ENCODE assay signal across 1 cellular context in genomic region chr9:94110821-94111252, GRCh38.
TF ChIP-seq lines count a peak whose summit lies in the region.

No MANE protein-coding gene starts in this region.

TF ChIP-seq in K562, 482 proteins besides CTCF, POLR2A, EP300 and RAD21 (continued from another document and continues in another):
- TF ChIP-seq MBD2 (IDR thresholded peaks at IDR 0.05; ENCODE audit: borderline replicate concordance, low read depth) (0 out of 2 replicates have a peak, but pooled peaks have one; percentile 36), NCOR1 (IDR thresholded peaks at IDR 0.05) (peak; percentile 92), DPF2 (IDR thresholded peaks at IDR 0.05) (peak; percentile 92), HDAC1 (IDR thresholded peaks at IDR 0.05) (peak in 1 of 2 experiments; percentile 61; a peak in 3 of 4 replicates), KLF16 (IDR thresholded peaks at IDR 0.05) (peak; percentile 84; the same call in 1 of the 2 replicates), ID3 (CRISPR knock-in tag; IDR thresholded peaks at IDR 0.05) (no peak), ID3 (tag; IDR thresholded peaks at IDR 0.05) (peak; percentile 32; the same call in 1 of the 2 replicates), MNT (conservative IDR thresholded peaks at IDR 0.05) (peak; percentile 36 to 61; a peak in 3 of 4 replicates), SMARCC2 (IDR thresholded peaks at IDR 0.05; ENCODE audit: low read depth) (peak; percentile 58; the same call in 1 of the 2 replicates), RBBP5 (IDR thresholded peaks at IDR 0.05; ENCODE audit: borderline replicate concordance, insufficient read depth, low read length, poor library complexity, severe bottlenecking) (peak; percentile 40), TEAD1 (CRISPR knock-in tag; IDR thresholded peaks at IDR 0.05) (peak in 1 of 2 experiments; percentile 57; a peak in 1 of 4 replicates), CC2D1A (IDR thresholded peaks at IDR 0.05) (peak; percentile 53; the same call in 1 of the 2 replicates), STAT5A (IDR thresholded peaks at IDR 0.05; ENCODE audit: borderline replicate concordance, low read length) (peak; percentile 98), RBM25 (IDR thresholded peaks at IDR 0.05; ENCODE audit: low read depth, low read length, severe bottlenecking) (no peak), TBL1XR1 (IDR thresholded peaks at IDR 0.05; ENCODE audit: low read length in 2 of 2) (peak in 1 of 2 experiments; percentile 89; a peak in 2 of 4 replicates), ZC3H8 (IDR thresholded peaks at IDR 0.05) (no peak), CCNT2 (IDR thresholded peaks at IDR 0.05; ENCODE audit: borderline replicate concordance, extremely low read depth, insufficient read length, low read depth, low read length) (peak; percentile 65), BRCA1 (IDR thresholded peaks at IDR 0.05) (no peak), BRCA1 (CRISPR knock-in tag; IDR thresholded peaks at IDR 0.05) (no peak), ZBTB2 (IDR thresholded peaks at IDR 0.05) (no peak), ATF7 (IDR thresholded peaks at IDR 0.05) (peak; percentile 54; the same call in 1 of the 2 replicates), ELF4 (CRISPR knock-in tag; IDR thresholded peaks at IDR 0.05) (no peak), CEBPB (tag; IDR thresholded peaks at IDR 0.05) (peak; percentile 80), RBFOX2 (IDR thresholded peaks at IDR 0.05; ENCODE audit: low read depth, low read length) (no peak), ARID3A (IDR thresholded peaks at IDR 0.05; ENCODE audit: borderline replicate concordance, low read depth, low read length) (peak; percentile 93; the same call in 1 of the 2 replicates), HOMEZ (CRISPR knock-in tag; IDR thresholded peaks at IDR 0.05) (no peak), MAFK (IDR thresholded peaks at IDR 0.05; ENCODE audit: low read length) (peak; percentile 22; the same call in 1 of the 2 replicates), ZBTB12 (CRISPR knock-in tag; IDR thresholded peaks at IDR 0.05) (no peak), PML (IDR thresholded peaks at IDR 0.05; ENCODE audit: low read length) (peak; percentile 86; the same call in 1 of the 2 replicates), ZNF395 (CRISPR knock-in tag; IDR thresholded peaks at IDR 0.05) (no peak), MEIS2 (IDR thresholded peaks at IDR 0.05; ENCODE audit: partially characterized antibody) (peak; percentile 97), IRF9 (tag; IDR thresholded peaks at IDR 0.05) (no peak), CXXC5 (CRISPR knock-in tag; IDR thresholded peaks at IDR 0.05) (peak; percentile 47), TAF9B (IDR thresholded peaks at IDR 0.05; ENCODE audit: partially characterized antibody) (peak; percentile 60), MED1 (CRISPR knock-in tag; IDR thresholded peaks at IDR 0.05; ENCODE audit: borderline replicate concordance) (no peak), MEF2A (IDR thresholded peaks at IDR 0.05; ENCODE audit: control insufficient read depth, low read depth, low read length) (peak; percentile 88; the same call in 1 of the 2 replicates), MAFF (IDR thresholded peaks at IDR 0.05; ENCODE audit: low read length) (peak; percentile 50), RHOXF2B (CRISPR knock-in tag; conservative IDR thresholded peaks at IDR 0.05) (no peak), JUND (IDR thresholded peaks at IDR 0.05; ENCODE audit: borderline replicate concordance, low read depth, low read length) (peak; percentile 56), JUND (tag; IDR thresholded peaks at IDR 0.05; ENCODE audit: borderline replicate concordance, low read depth, low read length) (peak; percentile 67; the same call in 1 of the 3 replicates), ARID1B (IDR thresholded peaks at IDR 0.05) (peak; percentile 95), ZNF592 (IDR thresholded peaks at IDR 0.05) (peak; percentile 60; the same call in 1 of the 2 replicates), SMARCA4 (IDR thresholded peaks at IDR 0.05) (peak; percentile 93), HDAC3 (IDR thresholded peaks at IDR 0.05; ENCODE audit: borderline replicate concordance, partially characterized antibody) (peak; percentile 90), POLR2B (IDR thresholded peaks at IDR 0.05; ENCODE audit: low read depth, partially characterized antibody) (no peak), NBN (IDR thresholded peaks at IDR 0.05; ENCODE audit: low read depth) (0 out of 2 replicates have a peak, but pooled peaks have one; percentile 44), PKNOX1 (IDR thresholded peaks at IDR 0.05) (peak; percentile 79), ATF3 (IDR thresholded peaks at IDR 0.05) (peak; percentile 59; the same call in 1 of the 2 replicates), ATF3 (CRISPR knock-in tag; conservative IDR thresholded peaks at IDR 0.05) (no peak), NUFIP1 (IDR thresholded peaks at IDR 0.05; ENCODE audit: partially characterized antibody) (no peak)
